In the genomic region with DNA sequence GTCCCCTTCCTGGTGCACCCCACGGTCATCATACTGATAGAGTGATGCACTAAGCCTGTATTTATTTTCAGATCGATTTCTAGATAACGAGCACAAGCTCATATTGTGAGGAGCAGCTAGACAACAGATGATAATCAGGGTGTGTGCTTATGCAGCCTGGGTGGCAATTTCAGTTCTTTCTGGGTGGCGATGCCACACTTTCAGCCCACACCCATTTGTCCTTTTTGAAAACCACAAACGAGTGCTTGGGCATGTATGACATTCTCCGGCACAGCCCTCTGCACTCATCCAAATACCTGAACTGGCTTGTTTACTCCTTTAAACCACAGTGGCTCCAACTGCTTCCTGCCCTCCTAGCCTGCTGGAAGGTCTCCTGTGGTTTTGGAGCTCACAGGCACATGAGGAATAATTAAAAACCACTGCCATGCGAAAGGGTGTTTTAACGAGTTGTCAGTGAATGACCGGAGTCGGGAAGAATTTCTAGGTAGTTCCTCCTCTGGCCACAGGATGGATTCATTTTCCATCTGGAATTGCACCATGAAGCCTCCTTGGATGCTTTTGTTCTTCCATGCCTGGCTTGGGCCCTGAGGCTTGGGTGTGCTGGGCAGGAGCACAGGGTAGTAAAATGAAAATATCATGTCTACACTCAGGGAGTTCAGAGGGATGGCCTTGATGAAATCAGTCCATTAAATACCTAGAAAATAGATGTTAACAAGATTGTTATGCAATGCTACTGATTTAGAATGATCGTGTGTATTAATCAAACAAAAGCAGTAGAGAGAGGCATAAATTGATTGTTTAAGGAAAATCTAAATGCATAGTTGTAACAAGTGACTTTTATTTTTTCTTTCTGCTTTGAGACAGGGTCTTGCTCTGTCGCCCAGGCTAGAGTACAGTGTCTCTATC, we compare ENCODE assay signal across 8 cellular contexts. TPM values are rescaled to one million over a fixed set of nuclear protein-coding genes. Genes with fewer than 3 reads are reported as not detected.
DNase-seq lines count a peak whose midpoint lies in the region; ATAC-seq and TF ChIP-seq lines count a peak whose summit lies in the region.

No MANE protein-coding gene starts in this region.

- H3K27me3 ChIP-seq in SJCRH30: no peaks in the 10 kb centered on the region

- H3K4me3 ChIP-seq in SJCRH30 (no peak overlapping the region), epithelial cell of proximal tubule (ENCODE audit: low read depth, low read length) (no peak overlapping the region), retinal pigment epithelial cell (ENCODE audit: low read length) (no peak overlapping the region)

- H3K4me1 ChIP-seq in SJCRH30: peaks cover 21% of the 10 kb centered on the region

- TF ChIP-seq CTCF in epithelial cell of proximal tubule (conservative IDR thresholded peaks at IDR 0.05; ENCODE audit: low read depth, low read length) (peak; percentile 62), retinal pigment epithelial cell (conservative IDR thresholded peaks at IDR 0.05; ENCODE audit: low read depth, low read length) (peak; percentile 59)

- H3K27ac ChIP-seq in SJCRH30: peak overlapping the region; percentile 81

- peak; percentile 25 for DNase-seq in stimulated activated CD4-positive, alpha-beta T cell treated with anti-CD3 and anti-CD28 coated beads, Interleukin-4, amount 100 ng/mL, for 24 hours
- no peak for DNase-seq in stimulated activated CD4-positive, alpha-beta T cell treated with anti-CD3 and anti-CD28 coated beads, Interleukin-4, amount 100 ng/mL, for 4 hours
- DNase-seq in SJCRH30: peak; percentile 95 to 98
- DNase-seq in epithelial cell of proximal tubule (ENCODE audit: low read depth): peak; percentile 69
- peak; percentile 8 for DNase-seq in retinal pigment epithelial cell (ENCODE audit: low read depth)
- DNase-seq in epidermal melanocyte (ENCODE audit: insufficient read length, low spot score): no peak
- DNase-seq in NCI-H446 (lab: John Stamatoyannopoulos, UW): no peak

- H3K9me3 ChIP-seq in SJCRH30 (replicated peaks): no peaks in the 10 kb centered on the region; the same call in 1 of the 2 replicates

- ATAC-seq in GM21619 (IDR thresholded peaks at IDR 0.05; ENCODE audit: unreplicated experiment): no peak

- H3K36me3 ChIP-seq in SJCRH30: no peaks in the 10 kb centered on the region

RNA-seq across cellular contexts. Expression of gene ITGB1, which starts 52.4 kb away (rescaled TPM):
- total RNA-seq in SJCRH30 (2014; rRNA removed; shearing (Covaris generic)): 331 and 339 TPM in 2 replicates
- 1,039 and 2,053 TPM in 2 replicates for total RNA-seq in epithelial cell of proximal tubule

Comparison
In these comparisons a context has a peak if more than half of its experiments do, and no peak if none do; other contexts are left out.
1. DNase-seq: peak in stimulated activated CD4-positive, alpha-beta T cell treated with anti-CD3 and anti-CD28 coated beads, Interleukin-4, amount 100 ng/mL, for 24 hours (single experiment), SJCRH30 (2 of 2), epithelial cell of proximal tubule (single experiment) and retinal pigment epithelial cell (single experiment); none in stimulated activated CD4-positive, alpha-beta T cell treated with anti-CD3 and anti-CD28 coated beads, Interleukin-4, amount 100 ng/mL, for 4 hours (0 of 2), epidermal melanocyte (single experiment) and NCI-H446 (0 of 2).